In the genomic region with DNA sequence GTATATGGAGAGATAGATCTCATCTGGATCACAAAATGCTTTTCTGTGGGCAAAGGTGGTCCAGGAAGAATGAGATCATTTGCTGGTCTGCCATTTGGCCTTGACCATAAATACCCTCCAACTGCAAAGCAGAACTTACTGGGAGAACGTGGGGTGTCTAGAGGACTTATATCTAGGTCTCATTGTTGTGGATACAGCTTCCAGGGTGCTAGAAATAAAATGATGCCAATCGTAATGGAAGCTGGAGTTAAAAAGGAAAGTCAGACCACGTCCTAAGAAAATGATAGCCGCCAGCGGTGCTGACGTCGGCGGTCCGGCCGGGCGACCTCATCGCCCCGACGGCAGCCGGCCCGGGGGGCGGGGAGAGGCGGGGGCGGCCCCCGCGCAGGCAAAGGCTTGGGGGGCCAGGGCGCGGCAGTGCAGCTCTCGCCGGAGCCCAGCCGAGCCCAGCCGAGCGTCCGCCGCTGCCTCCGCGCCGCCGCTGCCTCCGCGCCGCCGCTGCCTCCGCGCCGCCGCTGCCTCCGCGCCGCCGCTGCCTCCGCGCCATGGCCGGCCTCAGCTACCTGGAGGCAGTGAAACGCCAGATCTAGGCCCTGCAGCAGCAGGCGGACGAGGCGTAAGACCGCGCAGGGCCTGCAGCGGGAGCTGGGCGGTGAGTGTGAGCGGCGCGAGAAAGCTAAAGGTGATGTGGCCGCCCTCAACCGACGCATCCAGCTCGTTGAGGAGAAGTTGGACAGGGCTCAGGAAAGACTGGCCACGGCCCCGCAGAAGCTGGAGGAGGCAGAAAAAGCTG, we compare ENCODE assay signal across 1 cellular context.
A peak's percentile ranks its signal among the peaks of the same experiment; 100 is the strongest.
TF ChIP-seq lines count a peak whose summit lies in the region.

No MANE protein-coding gene starts in this region.

TF ChIP-seq in HepG2, 621 proteins besides CTCF, POLR2A, EP300 and RAD21 (continued from another document and continues in another):
- TF ChIP-seq NFKB2 (CRISPR knock-in tag; IDR thresholded peaks at IDR 0.05; ENCODE audit: borderline replicate concordance) (no peak; the same call in 1 of the 2 replicates), RNF2 (conservative IDR thresholded peaks at IDR 0.05; ENCODE audit: low read depth) (no peak), MYC (CRISPR knock-in tag; IDR thresholded peaks at IDR 0.05; ENCODE audit: borderline replicate concordance) (peak; percentile 15; the same call in 1 of the 2 replicates), ZNF274 (CRISPR knock-in tag; IDR thresholded peaks at IDR 0.05) (no peak), ZMYM3 (CRISPR knock-in tag; IDR thresholded peaks at IDR 0.05) (peak; percentile 54), CBFB (CRISPR knock-in tag; IDR thresholded peaks at IDR 0.05) (peak; percentile 71; the same call in 1 of the 2 replicates), REXO4 (CRISPR knock-in tag; IDR thresholded peaks at IDR 0.05; ENCODE audit: borderline replicate concordance) (no peak), ZXDC (CRISPR knock-in tag; IDR thresholded peaks at IDR 0.05) (no peak), ZFP1 (CRISPR knock-in tag; IDR thresholded peaks at IDR 0.05) (no peak), MTA1 (CRISPR knock-in tag; IDR thresholded peaks at IDR 0.05; ENCODE audit: borderline replicate concordance) (peak; percentile 85; the same call in 1 of the 2 replicates), SIX1 (CRISPR knock-in tag; IDR thresholded peaks at IDR 0.05; ENCODE audit: borderline replicate concordance) (no peak), IRX3 (CRISPR knock-in tag; IDR thresholded peaks at IDR 0.05; ENCODE audit: borderline replicate concordance, low read depth) (no peak), TBX3 (IDR thresholded peaks at IDR 0.05; ENCODE audit: borderline replicate concordance) (no peak), MAX (IDR thresholded peaks at IDR 0.05) (peak; percentile 77), TIGD3 (CRISPR knock-in tag; IDR thresholded peaks at IDR 0.05; ENCODE audit: borderline replicate concordance) (no peak), ZMAT3 (CRISPR knock-in tag; conservative IDR thresholded peaks at IDR 0.05) (no peak; the same call in 1 of the 2 replicates), ZNF589 (CRISPR knock-in tag; conservative IDR thresholded peaks at IDR 0.05) (0 out of 2 replicates have a peak, but pooled peaks have one; percentile 39), SALL1 (CRISPR knock-in tag; IDR thresholded peaks at IDR 0.05) (peak; percentile 83), ZNF782 (CRISPR knock-in tag; IDR thresholded peaks at IDR 0.05; ENCODE audit: borderline replicate concordance) (no peak), ZNF224 (CRISPR knock-in tag; IDR thresholded peaks at IDR 0.05) (no peak), IRF9 (CRISPR knock-in tag; IDR thresholded peaks at IDR 0.05; ENCODE audit: borderline replicate concordance) (peak; percentile 32; the same call in 1 of the 2 replicates), ZNF552 (CRISPR knock-in tag; IDR thresholded peaks at IDR 0.05; ENCODE audit: borderline replicate concordance) (no peak), STAG1 (CRISPR knock-in tag; IDR thresholded peaks at IDR 0.05) (no peak), MIER3 (CRISPR knock-in tag; IDR thresholded peaks at IDR 0.05; ENCODE audit: borderline replicate concordance) (no peak), STAT5B (CRISPR knock-in tag; IDR thresholded peaks at IDR 0.05) (no peak), ERF (CRISPR knock-in tag; IDR thresholded peaks at IDR 0.05) (no peak), HCFC1 (IDR thresholded peaks at IDR 0.05; ENCODE audit: low read depth, low read length) (no peak), HNF4G (IDR thresholded peaks at IDR 0.05; ENCODE audit: borderline replicate concordance, low read depth, low read length) (no peak), HNF4G (CRISPR knock-in tag; IDR thresholded peaks at IDR 0.05; ENCODE audit: borderline replicate concordance, low read depth) (0 out of 2 replicates have a peak, but pooled peaks have one; percentile 15), SP4 (CRISPR knock-in tag; IDR thresholded peaks at IDR 0.05) (no peak), MTA3 (CRISPR knock-in tag; IDR thresholded peaks at IDR 0.05) (no peak), ZNF777 (CRISPR knock-in tag; IDR thresholded peaks at IDR 0.05) (peak; percentile 97), ZSCAN9 (CRISPR knock-in tag; IDR thresholded peaks at IDR 0.05; ENCODE audit: borderline replicate concordance) (no peak), SIN3B (IDR thresholded peaks at IDR 0.05; ENCODE audit: low read length) (no peak), TBL1XR1 (IDR thresholded peaks at IDR 0.05; ENCODE audit: borderline replicate concordance, low read length, partially characterized antibody) (no peak), ZSCAN29 (CRISPR knock-in tag; conservative IDR thresholded peaks at IDR 0.05) (0 out of 2 replicates have a peak, but pooled peaks have one; percentile 60), ZNF235 (CRISPR knock-in tag; IDR thresholded peaks at IDR 0.05; ENCODE audit: borderline replicate concordance) (no peak), GATAD1 (CRISPR knock-in tag; IDR thresholded peaks at IDR 0.05) (no peak), TSC22D2 (CRISPR knock-in tag; IDR thresholded peaks at IDR 0.05; ENCODE audit: borderline replicate concordance) (no peak), ZBTB21 (CRISPR knock-in tag; IDR thresholded peaks at IDR 0.05) (no peak), RBFOX2 (IDR thresholded peaks at IDR 0.05; ENCODE audit: low read depth, low read length) (0 out of 2 replicates have a peak, but pooled peaks have one; percentile 32), ZNF879 (CRISPR knock-in tag; IDR thresholded peaks at IDR 0.05) (no peak), EZH2 (conservative IDR thresholded peaks at IDR 0.05; ENCODE audit: low read depth, low read length) (no peak), ESRRA (CRISPR knock-in tag; IDR thresholded peaks at IDR 0.05; ENCODE audit: low read depth) (0 out of 2 replicates have a peak, but pooled peaks have one; percentile 42)
- TF ChIP-seq, protein P1, sequence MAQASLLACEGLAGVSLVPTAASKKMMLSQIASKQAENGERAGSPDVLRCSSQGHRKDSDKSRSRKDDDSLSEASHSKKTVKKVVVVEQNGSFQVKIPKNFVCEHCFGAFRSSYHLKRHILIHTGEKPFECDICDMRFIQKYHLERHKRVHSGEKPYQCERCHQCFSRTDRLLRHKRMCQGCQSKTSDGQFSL (CRISPR knock-in tag; IDR thresholded peaks at IDR 0.05) = no peak
- TF ChIP-seq, protein P2, sequence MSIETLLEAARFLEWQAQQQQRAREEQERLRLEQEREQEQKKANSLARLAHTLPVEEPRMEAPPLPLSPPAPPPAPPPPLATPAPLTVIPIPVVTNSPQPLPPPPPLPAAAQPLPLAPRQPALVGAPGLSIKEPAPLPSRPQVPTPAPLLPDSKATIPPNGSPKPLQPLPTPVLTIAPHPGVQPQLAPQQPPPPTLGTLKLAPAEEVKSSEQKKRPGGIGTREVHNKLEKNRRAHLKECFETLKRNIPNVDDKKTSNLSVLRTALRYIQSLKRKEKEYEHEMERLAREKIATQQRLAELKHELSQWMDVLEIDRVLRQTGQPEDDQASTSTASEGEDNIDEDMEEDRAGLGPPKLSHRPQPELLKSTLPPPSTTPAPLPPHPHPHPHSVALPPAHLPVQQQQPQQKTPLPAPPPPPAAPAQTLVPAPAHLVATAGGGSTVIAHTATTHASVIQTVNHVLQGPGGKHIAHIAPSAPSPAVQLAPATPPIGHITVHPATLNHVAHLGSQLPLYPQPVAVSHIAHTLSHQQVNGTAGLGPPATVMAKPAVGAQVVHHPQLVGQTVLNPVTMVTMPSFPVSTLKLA (IDR thresholded peaks at IDR 0.05) = no peak
- TF ChIP-seq, protein P3, sequence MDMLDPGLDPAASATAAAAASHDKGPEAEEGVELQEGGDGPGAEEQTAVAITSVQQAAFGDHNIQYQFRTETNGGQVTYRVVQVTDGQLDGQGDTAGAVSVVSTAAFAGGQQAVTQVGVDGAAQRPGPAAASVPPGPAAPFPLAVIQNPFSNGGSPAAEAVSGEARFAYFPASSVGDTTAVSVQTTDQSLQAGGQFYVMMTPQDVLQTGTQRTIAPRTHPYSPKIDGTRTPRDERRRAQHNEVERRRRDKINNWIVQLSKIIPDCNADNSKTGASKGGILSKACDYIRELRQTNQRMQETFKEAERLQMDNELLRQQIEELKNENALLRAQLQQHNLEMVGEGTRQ (IDR thresholded peaks at IDR 0.05; ENCODE audit: low read depth, low read length) = no peak
- TF ChIP-seq, protein P3 (CRISPR knock-in tag; IDR thresholded peaks at IDR 0.05; ENCODE audit: borderline replicate concordance) = no peak
- TF ChIP-seq, protein P4, sequence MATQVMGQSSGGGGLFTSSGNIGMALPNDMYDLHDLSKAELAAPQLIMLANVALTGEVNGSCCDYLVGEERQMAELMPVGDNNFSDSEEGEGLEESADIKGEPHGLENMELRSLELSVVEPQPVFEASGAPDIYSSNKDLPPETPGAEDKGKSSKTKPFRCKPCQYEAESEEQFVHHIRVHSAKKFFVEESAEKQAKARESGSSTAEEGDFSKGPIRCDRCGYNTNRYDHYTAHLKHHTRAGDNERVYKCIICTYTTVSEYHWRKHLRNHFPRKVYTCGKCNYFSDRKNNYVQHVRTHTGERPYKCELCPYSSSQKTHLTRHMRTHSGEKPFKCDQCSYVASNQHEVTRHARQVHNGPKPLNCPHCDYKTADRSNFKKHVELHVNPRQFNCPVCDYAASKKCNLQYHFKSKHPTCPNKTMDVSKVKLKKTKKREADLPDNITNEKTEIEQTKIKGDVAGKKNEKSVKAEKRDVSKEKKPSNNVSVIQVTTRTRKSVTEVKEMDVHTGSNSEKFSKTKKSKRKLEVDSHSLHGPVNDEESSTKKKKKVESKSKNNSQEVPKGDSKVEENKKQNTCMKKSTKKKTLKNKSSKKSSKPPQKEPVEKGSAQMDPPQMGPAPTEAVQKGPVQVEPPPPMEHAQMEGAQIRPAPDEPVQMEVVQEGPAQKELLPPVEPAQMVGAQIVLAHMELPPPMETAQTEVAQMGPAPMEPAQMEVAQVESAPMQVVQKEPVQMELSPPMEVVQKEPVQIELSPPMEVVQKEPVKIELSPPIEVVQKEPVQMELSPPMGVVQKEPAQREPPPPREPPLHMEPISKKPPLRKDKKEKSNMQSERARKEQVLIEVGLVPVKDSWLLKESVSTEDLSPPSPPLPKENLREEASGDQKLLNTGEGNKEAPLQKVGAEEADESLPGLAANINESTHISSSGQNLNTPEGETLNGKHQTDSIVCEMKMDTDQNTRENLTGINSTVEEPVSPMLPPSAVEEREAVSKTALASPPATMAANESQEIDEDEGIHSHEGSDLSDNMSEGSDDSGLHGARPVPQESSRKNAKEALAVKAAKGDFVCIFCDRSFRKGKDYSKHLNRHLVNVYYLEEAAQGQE (IDR thresholded peaks at IDR 0.05; ENCODE audit: borderline replicate concordance in 1 of 2, low read depth in 1 of 2, low read length in 2 of 2) = no peak
